ENCODE assay signal across 21 cellular contexts in the genomic region with DNA sequence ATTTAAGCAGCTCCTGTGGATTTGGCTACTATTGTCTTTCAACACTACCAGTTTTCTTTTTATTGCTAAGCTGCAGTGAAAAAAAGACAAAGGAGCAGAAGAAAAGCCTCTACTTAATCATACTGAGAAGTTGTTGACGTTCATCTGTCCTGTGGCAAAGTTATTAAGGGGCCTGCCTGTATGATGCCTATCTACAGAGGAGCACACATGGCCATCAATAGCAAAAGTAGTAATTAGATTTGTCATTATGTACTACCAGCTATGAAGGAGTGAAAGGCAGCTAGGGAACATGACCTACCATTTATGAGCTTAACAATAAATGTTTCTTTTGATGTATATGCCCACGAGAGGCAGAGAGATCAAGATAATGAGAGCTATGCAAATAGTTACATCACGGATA.
"Had no signal": no experiment of that assay in that cellular context is flagged by ENCODE, and none has a peak within 500 bp of the region (broad histone marks: within the 10 kb centered on the region; RNA-seq: fewer than 3 reads in every experiment).

No MANE protein-coding gene starts in this region.

- DNase-seq: activated CD4-positive, alpha-beta T cell treated with anti-CD3 and anti-CD28 coated beads, Interleukin-2, amount 50 U/mL, for 4 hours; activated gamma-delta T cell; activated T-cell treated with anti-CD3 and anti-CD28 coated beads, Interleukin-2, amount 50 U/mL, for 72 hours; adrenal gland; effector CD4-positive, alpha-beta T cell; gastrocnemius medialis; heart left ventricle; kidney; natural killer cell; nucleus accumbens; sigmoid colon; stimulated activated CD4-positive, alpha-beta T cell treated with anti-CD3 and anti-CD28 coated beads, Interleukin-4, amount 100 ng/mL, for 24 hours; stomach; trophoblast cell had no signal

- H3K27ac ChIP-seq: adrenal gland, breast epithelium, gastrocnemius medialis, heart left ventricle, sigmoid colon, stomach, vagina had no signal

- H3K4me3 ChIP-seq: adrenal gland, breast epithelium, gastrocnemius medialis, heart left ventricle, lung, sigmoid colon, stomach, vagina had no signal

- H3K36me3 ChIP-seq: adrenal gland, breast epithelium, gastrocnemius medialis, heart left ventricle, sigmoid colon, stomach, vagina had no signal

- H3K4me1 ChIP-seq: adrenal gland, breast epithelium, gastrocnemius medialis, heart left ventricle, sigmoid colon, vagina had no signal

- FAIRE-seq: astrocyte, kidney had no signal

- H3K27me3 ChIP-seq: adrenal gland, breast epithelium, gastrocnemius medialis, heart left ventricle, sigmoid colon, stomach, vagina had no signal

- H3K9me3 ChIP-seq: adrenal gland, breast epithelium, gastrocnemius medialis, heart left ventricle, sigmoid colon, stomach, vagina had no signal

- ATAC-seq: activated T-cell treated with anti-CD3 and anti-CD28 coated beads, Interleukin-2, amount 50 U/mL, for 72 hours; esophagus mucosa; gastrocnemius medialis; heart left ventricle; left lobe of liver; natural killer cell; stimulated activated effector memory CD8-positive, alpha-beta T cell treated with anti-CD3 and anti-CD28 coated beads, Interleukin-12 subunit alpha, Interleukin-12 subunit beta, amount 100 ng/mL, for 72 hours had no signal
